In genomic region chr9:7212101-7212500, GRCh38 we compare ENCODE assay signal across 16 cellular contexts.
DNase-seq lines count a peak whose midpoint lies in the region; ATAC-seq and TF ChIP-seq lines count a peak whose summit lies in the region.
"Had no signal": no experiment of that assay in that cellular context is flagged by ENCODE, and none has a peak within 500 bp of the region (broad histone marks: within the 10 kb centered on the region; RNA-seq: fewer than 3 reads in every experiment).

No MANE protein-coding gene starts in this region.

- no peaks in the 10 kb centered on the region for H3K36me3 ChIP-seq in GM23338 (ENCODE audit: insufficient read depth)
- H3K36me3 ChIP-seq: tibial artery had no signal

- H3K27ac ChIP-seq in GM23338 (ENCODE audit: low read depth), result no peak overlapping the region
- H3K27ac ChIP-seq: foreskin keratinocyte, tibial artery had no signal

- H3K4me2 ChIP-seq in GM23338, result peak overlapping the region; percentile 69; the same call in 1 of the 2 replicates

- H2AFZ ChIP-seq in GM23338, result no peak overlapping the region

- no peaks in the 10 kb centered on the region for H3K27me3 Mint-ChIP-seq in GM23338 (ENCODE audit: insufficient read depth, low read depth, poor library complexity)
- H3K27me3 Mint-ChIP-seq in activated T-cell treated with anti-CD3 and anti-CD28 coated beads, Interleukin-2, amount 50 U/mL, for 4 hours (ENCODE audit: low read depth), result peaks cover 2% of the 10 kb centered on the region

- H3K9me2 ChIP-seq in GM23338 (ENCODE audit: insufficient read depth), result 0 out of 2 replicates have a peak, but pooled peaks cover 3% of the 10 kb centered on the region

- no peak overlapping the region for H3K27ac Mint-ChIP-seq in GM23338
- H3K27ac Mint-ChIP-seq: B cell, progenitor cell of endocrine pancreas had no signal

- H3K79me2 ChIP-seq in GM23338 (replicated peaks; ENCODE audit: insufficient read depth), result no peaks in the 10 kb centered on the region

- TF ChIP-seq CTCF in GM23338 (conservative IDR thresholded peaks at IDR 0.05; ENCODE audit: low read depth in 2 of 2), result no peak
- no peak for TF ChIP-seq CTCF in choroid plexus epithelial cell (conservative IDR thresholded peaks at IDR 0.05; ENCODE audit: low read depth, low read length)
- TF ChIP-seq CTCF in GM13977 (IDR thresholded peaks at IDR 0.05; ENCODE audit: extremely low read depth, insufficient read depth, missing control alignments), result no peak

- DNase-seq in GM23338 (ENCODE audit: low spot score), result no peak
- peak; percentile 10 for DNase-seq in NCI-H345 (lab: John Stamatoyannopoulos, UW)
- DNase-seq in choroid plexus epithelial cell (ENCODE audit: low read depth), result peak; percentile 7
- DNase-seq in occipital lobe (lab: John Stamatoyannopoulos, UW), result peak; percentile 9
- no peak for DNase-seq in activated T-cell treated with anti-CD3 and anti-CD28 coated beads, Interleukin-2, amount 50 U/mL, for 4 hours
- no peak for DNase-seq in GM13977 (ENCODE audit: low spot score)
- DNase-seq in CD1c-positive myeloid dendritic cell (ENCODE audit: extremely low spot score), result no peak
- DNase-seq: activated CD8-positive, alpha-beta memory T cell treated with anti-CD3 and anti-CD28 coated beads for 24 hours; activated gamma-delta T cell treated with Interleukin-2 at 50 U/mL for 16 hours; DMS79; foreskin keratinocyte; NCI-H2029; tibial artery had no signal

- no peak for ATAC-seq in GM23338
- ATAC-seq in activated T-cell treated with anti-CD3 and anti-CD28 coated beads, Interleukin-2, amount 50 U/mL, for 4 hours, result no peak
- no peak for ATAC-seq in HG02610 (IDR thresholded peaks at IDR 0.05; ENCODE audit: unreplicated experiment)
- ATAC-seq: foreskin keratinocyte had no signal

- H3K36me3 Mint-ChIP-seq in GM23338 (ENCODE audit: low read depth), result no peaks in the 10 kb centered on the region
- no peaks in the 10 kb centered on the region for H3K36me3 Mint-ChIP-seq in activated T-cell treated with anti-CD3 and anti-CD28 coated beads, Interleukin-2, amount 50 U/mL, for 4 hours (ENCODE audit: insufficient read depth)

- H3K4me1 ChIP-seq in GM23338 (ENCODE audit: insufficient read depth), result peaks cover 37% of the 10 kb centered on the region
- H3K4me1 ChIP-seq: foreskin keratinocyte, tibial artery had no signal

- no peaks in the 10 kb centered on the region for H4K20me1 ChIP-seq in GM23338 (replicated peaks; ENCODE audit: insufficient read depth)

- H3K9me3 Mint-ChIP-seq in GM23338, result no peaks in the 10 kb centered on the region
- H3K9me3 Mint-ChIP-seq in activated T-cell treated with anti-CD3 and anti-CD28 coated beads, Interleukin-2, amount 50 U/mL, for 4 hours, result peaks cover 2% of the 10 kb centered on the region

- in situ Hi-C loops in GM13977 (cut with MboI; ENCODE audit: low pct_unique_long_range_greater_than_20kb, low sequenced_read_pairs, unreplicated experiment), result no loop called here

- no peaks in the 10 kb centered on the region for H3F3A ChIP-seq in GM23338 (replicated peaks; ENCODE audit: low read depth)

- H3K4me3 ChIP-seq in GM23338 (no peak overlapping the region), choroid plexus epithelial cell (ENCODE audit: low read depth, low read length) (no peak overlapping the region)
- H3K4me3 ChIP-seq: tibial artery had no signal

- H3K4me1 Mint-ChIP-seq in GM23338, result peaks cover 35% of the 10 kb centered on the region
- peaks cover 7% of the 10 kb centered on the region for H3K4me1 Mint-ChIP-seq in activated T-cell treated with anti-CD3 and anti-CD28 coated beads, Interleukin-2, amount 50 U/mL, for 4 hours (ENCODE audit: low read depth)
- H3K4me1 Mint-ChIP-seq: B cell had no signal

- H3K4me3 Mint-ChIP-seq in GM23338, result no peak overlapping the region
- no peak overlapping the region for H3K4me3 Mint-ChIP-seq in activated T-cell treated with anti-CD3 and anti-CD28 coated beads, Interleukin-2, amount 50 U/mL, for 4 hours
- H3K4me3 Mint-ChIP-seq: B cell had no signal

- H3K27me3 ChIP-seq in GM23338 (ENCODE audit: insufficient read depth), result peaks cover 13% of the 10 kb centered on the region; the same call in 1 of the 2 replicates
- H3K27me3 ChIP-seq: foreskin keratinocyte, tibial artery had no signal

TF ChIP-seq in GM23338, 12 proteins besides CTCF, POLR2A, EP300 and RAD21 (continues in another document):
- TF ChIP-seq EZH2phosphoT487 (IDR thresholded peaks at IDR 0.05; ENCODE audit: unreplicated experiment) (no peak), ZNF331 (CRISPR knock-in tag; IDR thresholded peaks at IDR 0.05; ENCODE audit: low read depth) (no peak), NANOG (IDR thresholded peaks at IDR 0.05; ENCODE audit: borderline replicate concordance) (no peak)
- TF ChIP-seq, protein P1, sequence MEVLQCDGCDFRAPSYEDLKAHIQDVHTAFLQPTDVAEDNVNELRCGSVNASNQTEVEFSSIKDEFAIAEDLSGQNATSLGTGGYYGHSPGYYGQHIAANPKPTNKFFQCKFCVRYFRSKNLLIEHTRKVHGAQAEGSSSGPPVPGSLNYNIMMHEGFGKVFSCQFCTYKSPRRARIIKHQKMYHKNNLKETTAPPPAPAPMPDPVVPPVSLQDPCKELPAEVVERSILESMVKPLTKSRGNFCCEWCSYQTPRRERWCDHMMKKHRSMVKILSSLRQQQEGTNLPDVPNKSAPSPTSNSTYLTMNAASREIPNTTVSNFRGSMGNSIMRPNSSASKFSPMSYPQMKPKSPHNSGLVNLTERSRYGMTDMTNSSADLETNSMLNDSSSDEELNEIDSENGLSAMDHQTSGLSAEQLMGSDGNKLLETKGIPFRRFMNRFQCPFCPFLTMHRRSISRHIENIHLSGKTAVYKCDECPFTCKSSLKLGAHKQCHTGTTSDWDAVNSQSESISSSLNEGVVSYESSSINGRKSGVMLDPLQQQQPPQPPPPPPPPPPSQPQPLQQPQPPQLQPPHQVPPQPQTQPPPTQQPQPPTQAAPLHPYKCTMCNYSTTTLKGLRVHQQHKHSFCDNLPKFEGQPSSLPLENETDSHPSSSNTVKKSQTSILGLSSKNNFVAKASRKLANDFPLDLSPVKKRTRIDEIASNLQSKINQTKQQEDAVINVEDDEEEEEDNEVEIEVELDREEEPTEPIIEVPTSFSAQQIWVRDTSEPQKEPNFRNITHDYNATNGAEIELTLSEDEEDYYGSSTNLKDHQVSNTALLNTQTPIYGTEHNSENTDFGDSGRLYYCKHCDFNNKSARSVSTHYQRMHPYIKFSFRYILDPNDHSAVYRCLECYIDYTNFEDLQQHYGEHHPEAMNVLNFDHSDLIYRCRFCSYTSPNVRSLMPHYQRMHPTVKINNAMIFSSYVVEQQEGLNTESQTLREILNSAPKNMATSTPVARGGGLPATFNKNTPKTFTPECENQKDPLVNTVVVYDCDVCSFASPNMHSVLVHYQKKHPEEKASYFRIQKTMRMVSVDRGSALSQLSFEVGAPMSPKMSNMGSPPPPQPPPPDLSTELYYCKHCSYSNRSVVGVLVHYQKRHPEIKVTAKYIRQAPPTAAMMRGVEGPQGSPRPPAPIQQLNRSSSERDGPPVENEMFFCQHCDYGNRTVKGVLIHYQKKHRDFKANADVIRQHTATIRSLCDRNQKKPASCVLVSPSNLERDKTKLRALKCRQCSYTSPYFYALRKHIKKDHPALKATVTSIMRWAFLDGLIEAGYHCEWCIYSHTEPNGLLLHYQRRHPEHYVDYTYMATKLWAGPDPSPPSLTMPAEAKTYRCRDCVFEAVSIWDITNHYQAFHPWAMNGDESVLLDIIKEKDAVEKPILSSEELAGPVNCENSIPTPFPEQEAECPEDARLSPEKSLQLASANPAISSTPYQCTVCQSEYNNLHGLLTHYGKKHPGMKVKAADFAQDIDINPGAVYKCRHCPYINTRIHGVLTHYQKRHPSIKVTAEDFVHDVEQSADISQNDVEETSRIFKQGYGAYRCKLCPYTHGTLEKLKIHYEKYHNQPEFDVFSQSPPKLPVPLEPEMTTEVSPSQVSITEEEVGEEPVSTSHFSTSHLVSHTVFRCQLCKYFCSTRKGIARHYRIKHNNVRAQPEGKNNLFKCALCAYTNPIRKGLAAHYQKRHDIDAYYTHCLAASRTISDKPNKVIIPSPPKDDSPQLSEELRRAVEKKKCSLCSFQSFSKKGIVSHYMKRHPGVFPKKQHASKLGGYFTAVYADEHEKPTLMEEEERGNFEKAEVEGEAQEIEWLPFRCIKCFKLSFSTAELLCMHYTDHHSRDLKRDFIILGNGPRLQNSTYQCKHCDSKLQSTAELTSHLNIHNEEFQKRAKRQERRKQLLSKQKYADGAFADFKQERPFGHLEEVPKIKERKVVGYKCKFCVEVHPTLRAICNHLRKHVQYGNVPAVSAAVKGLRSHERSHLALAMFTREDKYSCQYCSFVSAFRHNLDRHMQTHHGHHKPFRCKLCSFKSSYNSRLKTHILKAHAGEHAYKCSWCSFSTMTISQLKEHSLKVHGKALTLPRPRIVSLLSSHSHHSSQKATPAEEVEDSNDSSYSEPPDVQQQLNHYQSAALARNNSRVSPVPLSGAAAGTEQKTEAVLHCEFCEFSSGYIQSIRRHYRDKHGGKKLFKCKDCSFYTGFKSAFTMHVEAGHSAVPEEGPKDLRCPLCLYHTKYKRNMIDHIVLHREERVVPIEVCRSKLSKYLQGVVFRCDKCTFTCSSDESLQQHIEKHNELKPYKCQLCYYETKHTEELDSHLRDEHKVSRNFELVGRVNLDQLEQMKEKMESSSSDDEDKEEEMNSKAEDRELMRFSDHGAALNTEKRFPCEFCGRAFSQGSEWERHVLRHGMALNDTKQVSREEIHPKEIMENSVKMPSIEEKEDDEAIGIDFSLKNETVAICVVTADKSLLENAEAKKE (CRISPR knock-in tag; IDR thresholded peaks at IDR 0.05), result no peak

Comparison
In these comparisons a context has a peak if more than half of its experiments do, and no peak if none do; other contexts are left out.
1. DNase-seq: peak in NCI-H345 (single experiment), choroid plexus epithelial cell (single experiment) and occipital lobe (single experiment); none in GM23338 (single experiment), activated T-cell treated with anti-CD3 and anti-CD28 coated beads, Interleukin-2, amount 50 U/mL, for 4 hours (single experiment), GM13977 (single experiment) and CD1c-positive myeloid dendritic cell (single experiment).